In the genomic region with DNA sequence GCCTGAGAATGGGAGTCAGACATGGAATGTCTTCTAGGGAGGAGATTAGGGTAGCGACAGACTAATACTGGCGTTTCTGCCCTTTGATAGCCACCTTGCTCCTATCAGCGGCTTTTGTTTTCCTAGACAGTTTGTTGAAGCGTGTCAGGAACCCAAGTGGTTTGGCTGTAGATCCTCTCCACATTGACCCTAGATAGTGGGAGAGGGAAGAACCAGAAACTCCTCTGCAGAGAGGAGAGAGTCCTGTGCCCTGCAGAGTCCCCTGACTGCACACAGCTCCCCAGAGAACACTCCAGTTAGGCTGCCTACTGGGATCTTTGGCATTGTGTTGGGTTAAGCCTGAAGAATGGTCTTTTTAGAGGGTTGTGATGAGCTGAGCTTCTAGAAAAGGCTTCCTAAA, we compare ENCODE assay signal across 14 cellular contexts. TPM values are rescaled to one million over a fixed set of nuclear protein-coding genes. Genes with fewer than 3 reads are reported as not detected.
DNase-seq lines count a peak whose midpoint lies in the region; ATAC-seq, FAIRE-seq and TF ChIP-seq lines count a peak whose summit lies in the region.
"Had no signal": no experiment of that assay in that cellular context is flagged by ENCODE, and none has a peak within 500 bp of the region (broad histone marks: within the 10 kb centered on the region; RNA-seq: fewer than 3 reads in every experiment).

No MANE protein-coding gene starts in this region.

- TF ChIP-seq CTCF in GM12878 (IDR thresholded peaks at IDR 0.05 in 2 of 3, conservative IDR thresholded peaks at IDR 0.05 in 1 of 3; ENCODE audit: control insufficient read depth in 2 of 3, extremely low read depth in 1 of 3, insufficient read depth in 1 of 3, low read depth in 3 of 3, low read length in 3 of 3): no peak

- H3K4me2 ChIP-seq in GM12878 (ENCODE audit: control insufficient read depth, insufficient read depth): peak overlapping the region; percentile 97; the same call in 1 of the 2 replicates

- H3K4me3 ChIP-seq in CD4-positive, CD25-positive, alpha-beta regulatory T cell (ENCODE audit: low read depth, low read length): peak overlapping the region; percentile 48
- H3K4me3 ChIP-seq in GM12878: peak overlapping the region; percentile 74

- H2AFZ ChIP-seq in GM12878 (ENCODE audit: control insufficient read depth, low read depth, low read length): no peak overlapping the region

- H3K4me1 ChIP-seq in CD4-positive, CD25-positive, alpha-beta regulatory T cell (ENCODE audit: control insufficient read depth, insufficient read depth, low read length, poor library complexity, severe bottlenecking): peaks cover 64% of the 10 kb centered on the region
- peaks cover 30% of the 10 kb centered on the region for H3K4me1 ChIP-seq in GM12878 (ENCODE audit: control insufficient read depth, insufficient read depth, low read length)

- in situ Hi-C loops in GM12878 (cut with MboI): no loop called here

- no peaks in the 10 kb centered on the region for H3K9me3 ChIP-seq in CD4-positive, CD25-positive, alpha-beta regulatory T cell (ENCODE audit: control insufficient read depth in 2 of 2, low read length in 2 of 2)
- peaks cover 6% of the 10 kb centered on the region for H3K9me3 ChIP-seq in KOPT-K1 (ENCODE audit: insufficient read depth, low read length, poor library complexity, severe bottlenecking)
- H3K9me3 ChIP-seq in GM12878 (replicated peaks; ENCODE audit: control insufficient read depth, insufficient read depth, low read length): no peaks in the 10 kb centered on the region
- H3K9me3 ChIP-seq: left lung had no signal

- H4K20me1 ChIP-seq in GM12878 (ENCODE audit: control insufficient read depth, insufficient read depth): no peaks in the 10 kb centered on the region

- H3K27ac ChIP-seq in CD4-positive, CD25-positive, alpha-beta regulatory T cell (ENCODE audit: insufficient read depth, low read length, poor library complexity, severe bottlenecking): peak overlapping the region; percentile 33
- H3K27ac ChIP-seq in KOPT-K1 (ENCODE audit: low read depth, low read length, poor library complexity, severe bottlenecking) (peak overlapping the region; percentile 99), GM12878 (ENCODE audit: control insufficient read depth, insufficient read depth) (peak overlapping the region; percentile 30)

- no peak for FAIRE-seq in GM12878 (lab: Jason Lieb, UNC)

- no peaks in the 10 kb centered on the region for H3K27me3 ChIP-seq in CD4-positive, CD25-positive, alpha-beta regulatory T cell (ENCODE audit: control insufficient read depth, insufficient read depth, low read length)
- H3K27me3 ChIP-seq in GM12878 (replicated peaks in 1 of 2; ENCODE audit: control insufficient read depth in 2 of 2, insufficient read depth in 2 of 2, low read length in 1 of 2): no peaks in the 10 kb centered on the region
- H3K27me3 ChIP-seq: left lung had no signal

- H3K4me3 Mint-ChIP-seq in CD4-positive, CD25-positive, alpha-beta regulatory T cell: peak overlapping the region; percentile 71 to 96 (median 92)
- peak overlapping the region; percentile 71 to 94 (median 86) for H3K4me3 Mint-ChIP-seq in naive thymus-derived CD8-positive, alpha-beta T cell

- CTCF ChIA-PET in GM12878 (lab: Yijun Ruan, JAX): no interaction called here

- peaks cover 32% of the 10 kb centered on the region for H3K36me3 Mint-ChIP-seq in CD4-positive, CD25-positive, alpha-beta regulatory T cell
- peaks cover 5 to 41% (median 9%) of the 10 kb centered on the region in 3 donors for H3K36me3 Mint-ChIP-seq in naive thymus-derived CD8-positive, alpha-beta T cell

- H3K9me3 Mint-ChIP-seq in CD4-positive, CD25-positive, alpha-beta regulatory T cell: peaks cover 0 to 4% (median 0%) of the 10 kb centered on the region in 7 donors
- H3K9me3 Mint-ChIP-seq in naive thymus-derived CD8-positive, alpha-beta T cell: peaks cover 0 to 6% (median 0%) of the 10 kb centered on the region in 9 donors

- TF ChIP-seq RAD21 in GM12878 (IDR thresholded peaks at IDR 0.05; ENCODE audit: insufficient read depth, low read depth, low read length): no peak

- no peak overlapping the region for H3K9ac ChIP-seq in GM12878 (ENCODE audit: control insufficient read depth, insufficient read depth, low read length)

- no peak for ATAC-seq in CD4-positive, CD25-positive, alpha-beta regulatory T cell (ENCODE audit: low read depth in 2 of 2)
- ATAC-seq in GM12878 (no peak), GM21381 (IDR thresholded peaks at IDR 0.05; ENCODE audit: unreplicated experiment) (no peak)
- ATAC-seq in naive thymus-derived CD8-positive, alpha-beta T cell: no peak
- ATAC-seq: left lung had no signal

- RAD21 ChIA-PET in GM12878 (lab: Charles Lee; ENCODE audit: unreplicated experiment): interaction anchor here (2.0 kb wide), 1 partner anchor 57 kb away, joined by 4 read pairs; no protein-coding TSS in a partner anchor

- no peak for TF ChIP-seq EP300 in GM12878 (IDR thresholded peaks at IDR 0.05; ENCODE audit: borderline replicate concordance in 1 of 2, control insufficient read depth in 1 of 2, low read depth in 2 of 2, low read length in 2 of 2)

- no peak; the same call in 1 of the 2 replicates for TF ChIP-seq POLR2A in GM12878 (IDR thresholded peaks at IDR 0.05; ENCODE audit: low read depth, low read length)

- 100% methylated on average over 4 of the region's 4 CpGs for WGBS in GM12878 (ENCODE audit: insufficient coverage, insufficient replicate concordance, low lambda C conversion rate, missing lambda C conversion rate)

- POLR2A ChIA-PET in GM12878 (lab: Charles Lee): interaction anchor here (0.5 to 0.6 kb wide), 3 partner anchors 29 to 55 kb away, joined by 4 to 5 read pairs (median 4); no protein-coding TSS in a partner anchor
- POLR2A ChIA-PET in naive thymus-derived CD8-positive, alpha-beta T cell (lab: Charles Lee): interaction anchor here (4.2 kb wide), 1 partner anchor 153 kb away, joined by 72 read pairs; a partner anchor contains a TSS

- peaks cover 19% of the 10 kb centered on the region for H3K36me3 ChIP-seq in CD4-positive, CD25-positive, alpha-beta regulatory T cell (ENCODE audit: control insufficient read depth, insufficient read depth, low read length)
- peaks cover 53% of the 10 kb centered on the region for H3K36me3 ChIP-seq in KOPT-K1 (ENCODE audit: insufficient read depth, low read length)
- peaks cover 5 to 16% of the 10 kb centered on the region in 2 experiments; a peak in 3 of 4 replicates for H3K36me3 ChIP-seq in GM12878 (ENCODE audit: control insufficient read depth in 2 of 2, insufficient read depth in 2 of 2, low read length in 1 of 2)

- intact Hi-C loops in GM12878 (cut with micrococcal nuclease; ENCODE audit: unreplicated experiment): no loop called here

- no TSS peak for BruUV-seq in GM12878 (replicated peaks; lab: Mats Ljungman, UMichigan)

- H3K79me2 ChIP-seq in GM12878 (ENCODE audit: control insufficient read depth, insufficient read depth, low read length): peaks cover 56% of the 10 kb centered on the region

- H3K4me1 Mint-ChIP-seq in CD4-positive, CD25-positive, alpha-beta regulatory T cell: peaks cover 0 to 73% (median 41%) of the 10 kb centered on the region in 4 donors
- H3K4me1 Mint-ChIP-seq in naive thymus-derived CD8-positive, alpha-beta T cell: peaks cover 32 to 71% (median 66%) of the 10 kb centered on the region in 4 donors

- H3K27me3 Mint-ChIP-seq in CD4-positive, CD25-positive, alpha-beta regulatory T cell: peaks cover 25% of the 10 kb centered on the region
- peaks cover 0 to 11% (median 0%) of the 10 kb centered on the region in 5 donors for H3K27me3 Mint-ChIP-seq in naive thymus-derived CD8-positive, alpha-beta T cell

- DNase-seq in CD4-positive, CD25-positive, alpha-beta regulatory T cell: no peak
- DNase-seq in GM12878 (ENCODE audit: low read depth, low spot score) (no peak), NCI-H446 treated with DMSO at 0.1 percent for 48 hours (lab: John Stamatoyannopoulos, UW) (no peak), anterior cingulate cortex (lab: John Stamatoyannopoulos, UW) (no peak), NOMO-1 treated with DMSO at 0.1 percent for 48 hours (lab: John Stamatoyannopoulos, UW; ENCODE audit: unreplicated experiment) (no peak)
- DNase-seq in naive thymus-derived CD8-positive, alpha-beta T cell: no peak
- DNase-seq: NCI-H1092; SIG-M5; stimulated activated CD4-positive, alpha-beta T cell treated with anti-CD3 and anti-CD28 coated beads, Interleukin-2, amount 100 ng/mL, for 24 hours had no signal

- peak overlapping the region; percentile 75 to 85 (median 83) for H3K27ac Mint-ChIP-seq in CD4-positive, CD25-positive, alpha-beta regulatory T cell
- H3K27ac Mint-ChIP-seq in naive thymus-derived CD8-positive, alpha-beta T cell: peak overlapping the region in 9 of 10 donors; percentile 72 to 95 (median 90)

- SMC1A ChIA-PET in GM12878 (lab: Charles Lee; ENCODE audit: uncharacterized antibody, unreplicated experiment): no interaction called here

RNA-seq across cellular contexts. Expression of a gene that starts 2.4 kb away (rescaled TPM):
- total RNA-seq in CD4-positive, CD25-positive, alpha-beta regulatory T cell: 73.1 TPM
- 10 to 100 TPM; 10.2 to 15.9 (median 13.5) TPM for polyA plus RNA-seq in CD4-positive, CD25-positive, alpha-beta regulatory T cell
- total RNA-seq in GM12878 (2013; cell fraction: nucleolus; rRNA removed): 21.3 and 27.2 TPM in 2 replicates
- total RNA-seq in GM12878 (2014; rRNA removed): 33.8 and 39.6 TPM in 2 replicates
- total RNA-seq in GM12878 (2014; rRNA removed; fragmentation: Illumina TruSeq; extraction: Trizol): 22.8 and 26.0 TPM in 2 replicates
- 46.0 and 48.0 TPM in 2 replicates for total RNA-seq in GM12878 (2021)
- polyA plus RNA-seq in GM12878 (2011; ENCODE audit: low read depth): 17.6 TPM
- 9.1 and 16.2 TPM in 2 replicates for polyA plus RNA-seq in GM12878 (2011; rRNA removed)
- 17.2 and 23.4 TPM in 2 replicates for polyA plus RNA-seq in GM12878 (2011; cell fraction: cytosol; rRNA removed)
- 33.6 and 46.8 TPM in 2 replicates for polyA plus RNA-seq in GM12878 (2011; cell fraction: nucleus; rRNA removed)
- polyA plus RNA-seq in GM12878 (2012): 31.5 and 32.5 TPM in 2 replicates
- polyA plus RNA-seq in GM12878 (2014; fragmentation: Illumina TruSeq; extraction: Trizol): 15.1 and 35.8 TPM in 2 replicates
- 10 to 100 TPM in 1 of 2 experiments, 1 to 10 TPM in 1; 8.2 to 12.6 TPM for polyA plus RNA-seq in GM12878 (2014; fragmentation: Nextera tagmentation; extraction: Ambion mirVana)
- 32.3 and 42.0 TPM in 2 replicates for polyA plus RNA-seq in GM12878 (2014; rRNA removed)
- polyA plus RNA-seq in GM12878 (2016; fragmentation: Nextera tagmentation; extraction: Ambion mirVana): 10 to 100 TPM; 14.9 to 18.1 TPM
- polyA minus RNA-seq in GM12878 (2011; rRNA and poly(A)+ RNA removed): 23.3 and 38.0 TPM in 2 replicates
- 12.3 and 15.0 TPM in 2 replicates for polyA minus RNA-seq in GM12878 (2011; cell fraction: cytosol; rRNA and poly(A)+ RNA removed)
- 23.2 and 40.4 TPM in 2 replicates for polyA minus RNA-seq in GM12878 (2011; cell fraction: nucleus; rRNA and poly(A)+ RNA removed)
- total RNA-seq in naive thymus-derived CD8-positive, alpha-beta T cell: 10 to 100 TPM; 64.8 to 66.8 TPM
- 10 to 100 TPM in 2 of 3 donors, 1 to 10 TPM in 1; 9.7 to 15.8 (median 11.3) TPM for polyA plus RNA-seq in naive thymus-derived CD8-positive, alpha-beta T cell

RNA-seq across cellular contexts. Expression of a gene that starts 3.5 kb away (rescaled TPM):
- 4.0 TPM for total RNA-seq in CD4-positive, CD25-positive, alpha-beta regulatory T cell
- 1 to 10 TPM; 2.2 to 5.4 (median 4.0) TPM for polyA plus RNA-seq in CD4-positive, CD25-positive, alpha-beta regulatory T cell
- 6.6 and 6.8 TPM in 2 replicates for total RNA-seq in GM12878 (2013; cell fraction: nucleolus; rRNA removed)
- total RNA-seq in GM12878 (2014; rRNA removed) (2.5 and 3.8 TPM in 2 replicates), GM12878 (2014; rRNA removed; fragmentation: Illumina TruSeq; extraction: Trizol) (3.8 and 4.4 TPM in 2 replicates), GM12878 (2021) (3.3 and 3.7 TPM in 2 replicates)
- 4.2 TPM for polyA plus RNA-seq in GM12878 (2011; ENCODE audit: low read depth)
- polyA plus RNA-seq in GM12878 (2011; rRNA removed) (2.9 and 4.6 TPM in 2 replicates), GM12878 (2014; fragmentation: Illumina TruSeq; extraction: Trizol) (3.9 and 4.3 TPM in 2 replicates), GM12878 (2014; fragmentation: Nextera tagmentation; extraction: Ambion mirVana) (1 to 10 TPM; 1.3 to 2.3 TPM), GM12878 (2014; rRNA removed) (4.4 and 5.1 TPM in 2 replicates), GM12878 (2016; fragmentation: Nextera tagmentation; extraction: Ambion mirVana) (1 to 10 TPM; 3.5 to 3.9 TPM)
- 2.3 and 3.0 TPM in 2 replicates for polyA plus RNA-seq in GM12878 (2011; cell fraction: cytosol; rRNA removed)
- 6.2 and 7.2 TPM in 2 replicates for polyA plus RNA-seq in GM12878 (2011; cell fraction: nucleus; rRNA removed)
- polyA plus RNA-seq in GM12878 (2012): 3.7 and 4.0 TPM in 2 replicates
- 1.5 and 2.0 TPM in 2 replicates for polyA minus RNA-seq in GM12878 (2011; rRNA and poly(A)+ RNA removed)
- polyA minus RNA-seq in GM12878 (2011; cell fraction: cytosol; rRNA and poly(A)+ RNA removed): 1.3 and 2.1 TPM in 2 replicates
- 1.8 and 1.9 TPM in 2 replicates for polyA minus RNA-seq in GM12878 (2011; cell fraction: nucleus; rRNA and poly(A)+ RNA removed)
- total RNA-seq in naive thymus-derived CD8-positive, alpha-beta T cell: 10 to 100 TPM; 15.6 to 18.4 TPM
- polyA plus RNA-seq in naive thymus-derived CD8-positive, alpha-beta T cell: 1 to 10 TPM; 3.1 to 9.3 (median 5.5) TPM

RNA-seq across cellular contexts. Expression of a gene that starts 4.2 kb away (rescaled TPM):
- 52.8 TPM for total RNA-seq in CD4-positive, CD25-positive, alpha-beta regulatory T cell
- polyA plus RNA-seq in CD4-positive, CD25-positive, alpha-beta regulatory T cell: 10 to 100 TPM; 42.3 to 72.2 (median 49.4) TPM
- total RNA-seq in GM12878 (2013; cell fraction: nucleolus; rRNA removed): 12.0 and 12.4 TPM in 2 replicates
- total RNA-seq in GM12878 (2014; rRNA removed) (51.3 and 55.5 TPM in 2 replicates), GM12878 (2014; rRNA removed; fragmentation: Illumina TruSeq; extraction: Trizol) (14.1 and 19.6 TPM in 2 replicates), GM12878 (2021) (58.1 and 61.0 TPM in 2 replicates)
- 6.0 TPM for polyA plus RNA-seq in GM12878 (2011; ENCODE audit: low read depth)
- polyA plus RNA-seq in GM12878 (2011; rRNA removed) (7.9 and 15.2 TPM in 2 replicates), GM12878 (2014; fragmentation: Illumina TruSeq; extraction: Trizol) (0.52 and 5.2 TPM in 2 replicates), GM12878 (2014; fragmentation: Nextera tagmentation; extraction: Ambion mirVana) (1 to 10 TPM; 1.8 to 9.9 TPM), GM12878 (2014; rRNA removed) (62.5 and 70.4 TPM in 2 replicates), GM12878 (2016; fragmentation: Nextera tagmentation; extraction: Ambion mirVana) (10 to 100 TPM in 1 of 2 experiments, 1 to 10 TPM in 1; 4.0 to 56.3 TPM)
- polyA plus RNA-seq in GM12878 (2011; cell fraction: cytosol; rRNA removed): 19.4 and 34.8 TPM in 2 replicates
- polyA plus RNA-seq in GM12878 (2011; cell fraction: nucleus; rRNA removed): 54.8 and 58.1 TPM in 2 replicates
- polyA plus RNA-seq in GM12878 (2012): 31.2 and 32.0 TPM in 2 replicates
- polyA minus RNA-seq in GM12878 (2011; rRNA and poly(A)+ RNA removed): 2.0 and 4.9 TPM in 2 replicates
- 6.9 and 9.5 TPM in 2 replicates for polyA minus RNA-seq in GM12878 (2011; cell fraction: cytosol; rRNA and poly(A)+ RNA removed)
- polyA minus RNA-seq in GM12878 (2011; cell fraction: nucleus; rRNA and poly(A)+ RNA removed): 5.9 and 9.7 TPM in 2 replicates
- 10 to 100 TPM; 63.8 to 73.0 TPM for total RNA-seq in naive thymus-derived CD8-positive, alpha-beta T cell
- 10 to 100 TPM; 20.7 to 40.6 (median 27.0) TPM for polyA plus RNA-seq in naive thymus-derived CD8-positive, alpha-beta T cell

RNA-seq across cellular contexts. Expression of a gene that starts 32.0 kb away (rescaled TPM):
- total RNA-seq in CD4-positive, CD25-positive, alpha-beta regulatory T cell: 3.7 TPM
- under 1 TPM in 2 of 4 donors, not detected in 2; 0.32 TPM for polyA plus RNA-seq in CD4-positive, CD25-positive, alpha-beta regulatory T cell
- total RNA-seq in GM12878 (2013; cell fraction: nucleolus; rRNA removed): 4.9 and 5.0 TPM in 2 replicates
- total RNA-seq in GM12878 (2014; rRNA removed): 0.49 and 1.2 TPM in 2 replicates
- 0.18 and 0.28 TPM in 2 replicates for total RNA-seq in GM12878 (2014; rRNA removed; fragmentation: Illumina TruSeq; extraction: Trizol)
- total RNA-seq in GM12878 (2021): 1.1 and 1.5 TPM in 2 replicates
- polyA plus RNA-seq in GM12878 (2011; ENCODE audit: low read depth): 0.43 TPM
- polyA plus RNA-seq in GM12878 (2011; rRNA removed): 0.65 and 0.81 TPM in 2 replicates
- polyA plus RNA-seq in GM12878 (2011; cell fraction: cytosol; rRNA removed): 0.80 and 1.1 TPM in 2 replicates
- 4.4 and 5.2 TPM in 2 replicates for polyA plus RNA-seq in GM12878 (2011; cell fraction: nucleus; rRNA removed)
- polyA plus RNA-seq in GM12878 (2012): 1.3 and 1.6 TPM in 2 replicates
- 0.56 TPM in 1 of 2 replicates, not detected in the other for polyA plus RNA-seq in GM12878 (2014; fragmentation: Illumina TruSeq; extraction: Trizol)
- polyA plus RNA-seq in GM12878 (2014; fragmentation: Nextera tagmentation; extraction: Ambion mirVana): under 1 TPM; 0.29 TPM
- polyA plus RNA-seq in GM12878 (2014; rRNA removed): 0.78 and 1.2 TPM in 2 replicates
- under 1 TPM; 0.60 to 0.71 TPM for polyA plus RNA-seq in GM12878 (2016; fragmentation: Nextera tagmentation; extraction: Ambion mirVana)
- polyA minus RNA-seq in GM12878 (2011; rRNA and poly(A)+ RNA removed): 0.51 and 2.3 TPM in 2 replicates
- not detected in 2 replicates for polyA minus RNA-seq in GM12878 (2011; cell fraction: cytosol; rRNA and poly(A)+ RNA removed)
- 0.85 TPM in 1 of 2 replicates, not detected in the other for polyA minus RNA-seq in GM12878 (2011; cell fraction: nucleus; rRNA and poly(A)+ RNA removed)
- 1 to 10 TPM; 4.0 to 4.5 TPM for total RNA-seq in naive thymus-derived CD8-positive, alpha-beta T cell
- polyA plus RNA-seq in naive thymus-derived CD8-positive, alpha-beta T cell: under 1 TPM in 2 of 3 donors, not detected in 1; 0.28 to 0.56 TPM
- total RNA-seq: epithelial cell of proximal tubule, G401 had no signal

RNA-seq across cellular contexts. Expression of a gene that starts 47.0 kb away (rescaled TPM):
- 113 TPM for total RNA-seq in CD4-positive, CD25-positive, alpha-beta regulatory T cell
- 10 to 100 TPM; 22.2 to 35.8 (median 33.4) TPM for polyA plus RNA-seq in CD4-positive, CD25-positive, alpha-beta regulatory T cell
- 37.8 and 39.1 TPM in 2 replicates for total RNA-seq in GM12878 (2013; cell fraction: nucleolus; rRNA removed)
- 33.2 and 39.9 TPM in 2 replicates for total RNA-seq in GM12878 (2014; rRNA removed)
- 11.7 and 16.2 TPM in 2 replicates for total RNA-seq in GM12878 (2014; rRNA removed; fragmentation: Illumina TruSeq; extraction: Trizol)
- 63.7 and 65.7 TPM in 2 replicates for total RNA-seq in GM12878 (2021)
- polyA plus RNA-seq in GM12878 (2011; ENCODE audit: low read depth): 18.1 TPM
- polyA plus RNA-seq in GM12878 (2011; rRNA removed): 7.3 and 13.8 TPM in 2 replicates
- polyA plus RNA-seq in GM12878 (2011; cell fraction: cytosol; rRNA removed): 22.0 and 27.1 TPM in 2 replicates
- 59.8 and 71.4 TPM in 2 replicates for polyA plus RNA-seq in GM12878 (2011; cell fraction: nucleus; rRNA removed)
- polyA plus RNA-seq in GM12878 (2012): 51.5 and 56.1 TPM in 2 replicates
- polyA plus RNA-seq in GM12878 (2014; fragmentation: Illumina TruSeq; extraction: Trizol): 8.3 and 13.7 TPM in 2 replicates
- 1 to 10 TPM in 1 of 2 experiments, under 1 TPM in 1; 0.50 to 1.2 TPM for polyA plus RNA-seq in GM12878 (2014; fragmentation: Nextera tagmentation; extraction: Ambion mirVana)
- 47.8 and 55.6 TPM in 2 replicates for polyA plus RNA-seq in GM12878 (2014; rRNA removed)
- polyA plus RNA-seq in GM12878 (2016; fragmentation: Nextera tagmentation; extraction: Ambion mirVana): 10 to 100 TPM; 32.6 to 33.3 TPM
- 8.7 and 22.5 TPM in 2 replicates for polyA minus RNA-seq in GM12878 (2011; rRNA and poly(A)+ RNA removed)
- polyA minus RNA-seq in GM12878 (2011; cell fraction: cytosol; rRNA and poly(A)+ RNA removed): 21.2 TPM in 2 replicates
- polyA minus RNA-seq in GM12878 (2011; cell fraction: nucleus; rRNA and poly(A)+ RNA removed): 11.8 and 19.4 TPM in 2 replicates
- 100 to 1,000 TPM; 128 to 129 TPM for total RNA-seq in naive thymus-derived CD8-positive, alpha-beta T cell
- polyA plus RNA-seq in naive thymus-derived CD8-positive, alpha-beta T cell: 10 to 100 TPM; 30.3 to 35.9 (median 31.0) TPM

Comparison
In these comparisons a context has a peak if more than half of its experiments do, and no peak if none do; other contexts are left out.
1. H3K27ac ChIP-seq: peak in every context shown above with its lines; median percentile 99 in KOPT-K1; 33 in CD4-positive, CD25-positive, alpha-beta regulatory T cell; 30 in GM12878.